Comparison of ENCODE assay signal across 17 cellular contexts in the genomic region with DNA sequence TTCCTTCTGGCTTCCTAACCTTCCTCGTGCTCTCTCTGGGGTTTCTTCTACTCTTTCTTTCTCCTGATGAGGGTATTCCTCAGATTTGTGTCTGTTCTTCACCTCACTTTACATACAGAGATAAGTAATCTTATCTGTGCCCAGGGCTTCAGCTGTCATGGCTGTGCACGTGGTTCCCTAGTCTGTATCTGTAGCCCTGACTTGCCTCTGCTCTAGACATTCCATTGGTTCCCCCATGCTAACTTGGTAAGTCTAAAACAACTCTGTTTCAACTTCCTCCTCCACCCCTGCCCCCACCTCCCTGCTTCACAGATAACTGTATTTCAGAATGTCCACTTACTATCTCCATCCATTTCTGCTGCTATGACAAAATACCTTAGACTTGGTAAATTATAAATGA. TPM values are rescaled to one million over a fixed set of nuclear protein-coding genes. Genes with fewer than 3 reads are reported as not detected.
A peak's percentile ranks its signal among the peaks of the same experiment; 100 is the strongest.
DNase-seq lines count a peak whose midpoint lies in the region; ATAC-seq, FAIRE-seq and TF ChIP-seq lines count a peak whose summit lies in the region.
"Had no signal": no experiment of that assay in that cellular context is flagged by ENCODE, and none has a peak within 500 bp of the region (broad histone marks: within the 10 kb centered on the region; RNA-seq: fewer than 3 reads in every experiment).

No MANE protein-coding gene starts in this region.

- peaks cover 94% of the 10 kb centered on the region for H3K79me2 ChIP-seq in HepG2 (ENCODE audit: insufficient read depth, low read length)

- FAIRE-seq in HepG2 (lab: Jason Lieb, UNC), result no peak
- FAIRE-seq: bronchial epithelial cell, TTC549 had no signal

- 56% methylated on average over 2 of the region's 2 CpGs for WGBS in right lobe of liver (ENCODE audit: insufficient coverage, low coverage, low lambda C conversion rate, missing lambda C conversion rate)
- WGBS in HepG2 (ENCODE audit: low lambda C conversion rate), result 98% methylated on average over 2 of the region's 2 CpGs

- peaks cover 2% of the 10 kb centered on the region; the same call in 1 of the 2 replicates for H4K20me1 ChIP-seq in HepG2 (ENCODE audit: insufficient read depth, low read length)

- no peak overlapping the region for H3K9ac ChIP-seq in HepG2 (ENCODE audit: insufficient read depth, low read depth, low read length)
- H3K9ac ChIP-seq: neural progenitor cell had no signal

- H3K27me3 ChIP-seq in right lobe of liver (no peaks in the 10 kb centered on the region), HepG2 (ENCODE audit: control insufficient read depth in 1 of 2, insufficient read depth in 2 of 2, low read length in 2 of 2) (no peaks in the 10 kb centered on the region), brain microvascular endothelial cell (replicated peaks) (no peaks in the 10 kb centered on the region)
- H3K27me3 ChIP-seq: heart left ventricle, neural progenitor cell had no signal

- no peak for DNase-seq in right lobe of liver
- DNase-seq in HepG2 (ENCODE audit: low spot score), result no peak
- no peak for DNase-seq in T-helper 17 cell
- DNase-seq in brain microvascular endothelial cell, result peak; percentile 24
- no peak for DNase-seq in stimulated activated naive CD8-positive, alpha-beta T cell treated with anti-CD3 and anti-CD28 coated beads, Interleukin-15, amount 100 ng/mL, for 72 hours
- DNase-seq in NCI-H2227 treated with DMSO at 0.1 percent for 48 hours (lab: John Stamatoyannopoulos, UW), result no peak
- no peak for DNase-seq in AG08396 (ENCODE audit: low spot score)
- DNase-seq: activated T-cell treated with anti-CD3 and anti-CD28 coated beads, Interleukin-2, amount 50 U/mL, for 1 hour; C1 segment of cervical spinal cord; HCEC 1CT; heart left ventricle; NCI-H1436; NCI-H510A treated with DMSO at 0.1 percent for 48 hours had no signal

- TF ChIP-seq RAD21 in HepG2 (CRISPR knock-in tag; IDR thresholded peaks at IDR 0.05), result no peak

- in situ Hi-C loops in HepG2 (cut with HindIII; ENCODE audit: extremely low pct_ligation_motif_present, low pct_unique_long_range_greater_than_20kb) (no loop called here), brain microvascular endothelial cell (cut with HindIII; ENCODE audit: low pct_ligation_motif_present, low sequenced_read_pairs) (no loop called here)

- peaks cover 37% of the 10 kb centered on the region for H3K4me1 Mint-ChIP-seq in T-helper 17 cell
- peaks cover 62% of the 10 kb centered on the region for H3K4me1 Mint-ChIP-seq in stimulated activated naive CD8-positive, alpha-beta T cell treated with anti-CD3 and anti-CD28 coated beads, Interleukin-15, amount 100 ng/mL, for 72 hours
- H3K4me1 Mint-ChIP-seq: neural progenitor cell had no signal

- CTCF ChIA-PET in HepG2 (lab: Yijun Ruan, JAX; ENCODE audit: low intra/inter-chr PET ratio, low total read pairs), result no interaction called here

- H3K4me1 ChIP-seq in right lobe of liver, result peaks cover 0 to 29% (median 14%) of the 10 kb centered on the region in 4 donors
- peaks cover 81% of the 10 kb centered on the region for H3K4me1 ChIP-seq in HepG2 (ENCODE audit: insufficient read depth, low read length)
- H3K4me1 ChIP-seq: neural progenitor cell had no signal

- no peaks in the 10 kb centered on the region for H3K9me3 ChIP-seq in right lobe of liver
- no peaks in the 10 kb centered on the region for H3K9me3 ChIP-seq in HepG2 (ENCODE audit: low read length)
- H3K9me3 ChIP-seq in T-helper 17 cell (ENCODE audit: control insufficient read depth, low read length, poor library complexity, severe bottlenecking), result no peaks in the 10 kb centered on the region
- H3K9me3 ChIP-seq: heart left ventricle had no signal

- no peaks in the 10 kb centered on the region for H3K36me3 Mint-ChIP-seq in T-helper 17 cell (ENCODE audit: low read depth)

- TF ChIP-seq CTCF in right lobe of liver (IDR thresholded peaks at IDR 0.05), result no peak
- TF ChIP-seq CTCF in HepG2 (CRISPR knock-in tag; IDR thresholded peaks at IDR 0.05), result no peak
- TF ChIP-seq CTCF in brain microvascular endothelial cell (IDR thresholded peaks at IDR 0.05; ENCODE audit: low read depth, low read length, missing control alignments), result no peak

- H3K36me3 ChIP-seq in right lobe of liver (no peaks in the 10 kb centered on the region), HepG2 (replicated peaks in 1 of 2; ENCODE audit: control insufficient read depth in 1 of 2, insufficient read depth in 2 of 2, low read length in 2 of 2) (peaks cover 0 to 5% of the 10 kb centered on the region in 2 experiments; a peak in 1 of 5 replicates), brain microvascular endothelial cell (replicated peaks) (no peaks in the 10 kb centered on the region)
- H3K36me3 ChIP-seq: heart left ventricle, neural progenitor cell had no signal

- H3K9me3 Mint-ChIP-seq in stimulated activated naive CD8-positive, alpha-beta T cell treated with anti-CD3 and anti-CD28 coated beads, Interleukin-15, amount 100 ng/mL, for 72 hours, result no peaks in the 10 kb centered on the region
- H3K9me3 Mint-ChIP-seq: neural progenitor cell had no signal

- ATAC-seq in right lobe of liver (peak in 3 of 4 donors; percentile 24 to 49 (median 45)), HepG2 (no peak), T-helper 17 cell (no peak), HG03039 (IDR thresholded peaks at IDR 0.05; ENCODE audit: unreplicated experiment) (no peak)
- no peak for ATAC-seq in stimulated activated naive CD8-positive, alpha-beta T cell treated with anti-CD3 and anti-CD28 coated beads, Interleukin-15, amount 100 ng/mL, for 72 hours

- BruUV-seq in HepG2 (replicated peaks; lab: Mats Ljungman, UMichigan), result no TSS peak

- H2AFZ ChIP-seq in HepG2 (ENCODE audit: low read length), result no peak overlapping the region
- H2AFZ ChIP-seq: neural progenitor cell had no signal

- TF ChIP-seq EP300 in HepG2 (IDR thresholded peaks at IDR 0.05; ENCODE audit: low read depth in 2 of 2, low read length in 2 of 2), result no peak
- no peak for TF ChIP-seq EP300 in HepG2 (CRISPR knock-in tag; IDR thresholded peaks at IDR 0.05; ENCODE audit: borderline replicate concordance)

- H3K4me3 Mint-ChIP-seq in T-helper 17 cell, result peak overlapping the region; percentile 83
- H3K4me3 Mint-ChIP-seq in stimulated activated naive CD8-positive, alpha-beta T cell treated with anti-CD3 and anti-CD28 coated beads, Interleukin-15, amount 100 ng/mL, for 72 hours, result peak overlapping the region; percentile 1 to 35
- H3K4me3 Mint-ChIP-seq: neural progenitor cell had no signal

- H3K4me3 ChIP-seq in right lobe of liver (no peak overlapping the region), HepG2 (replicated peaks in 1 of 3; ENCODE audit: insufficient read depth in 1 of 3, low read depth in 2 of 3, low read length in 3 of 3) (no peak overlapping the region), brain microvascular endothelial cell (ENCODE audit: low read depth, low read length) (no peak overlapping the region)
- H3K4me3 ChIP-seq: heart left ventricle, neural progenitor cell had no signal

- no peaks in the 10 kb centered on the region for H3K27me3 Mint-ChIP-seq in T-helper 17 cell
- H3K27me3 Mint-ChIP-seq in stimulated activated naive CD8-positive, alpha-beta T cell treated with anti-CD3 and anti-CD28 coated beads, Interleukin-15, amount 100 ng/mL, for 72 hours, result no peaks in the 10 kb centered on the region

- no peak overlapping the region for H3K27ac ChIP-seq in right lobe of liver
- H3K27ac ChIP-seq in HepG2 (ENCODE audit: extremely low read length, insufficient read depth, low read length), result no peak overlapping the region
- H3K27ac ChIP-seq in brain microvascular endothelial cell, result no peak overlapping the region
- H3K27ac ChIP-seq: neural progenitor cell had no signal

- no peak overlapping the region for H3K4me2 ChIP-seq in HepG2 (ENCODE audit: low read depth, low read length)
- H3K4me2 ChIP-seq: neural progenitor cell had no signal

- intact Hi-C loops in right lobe of liver (cut with DNase I) (loop anchor here in 1 of 2 donors (10.0 kb wide), 1 partner anchor 109 kb away; no protein-coding TSS in a partner anchor), HepG2 (cut with micrococcal nuclease; ENCODE audit: unreplicated experiment) (loop anchor here (1.0 kb wide), 1 partner anchor 10 kb away; no protein-coding TSS in a partner anchor)

- no peak for TF ChIP-seq POLR2A in right lobe of liver (IDR thresholded peaks at IDR 0.05)
- TF ChIP-seq POLR2A in HepG2 (IDR thresholded peaks at IDR 0.05; ENCODE audit: insufficient read depth in 1 of 2, low read depth in 2 of 2, low read length in 2 of 2), result no peak

- POLR2A ChIA-PET in HepG2 (lab: Yijun Ruan, JAX), result interaction anchor here (0.7 to 1.1 kb wide), 2 partner anchors 10 to 34 kb away, joined by 3 to 4 read pairs; no protein-coding TSS in a partner anchor

- peak overlapping the region; percentile 91 for H3K27ac Mint-ChIP-seq in T-helper 17 cell
- H3K27ac Mint-ChIP-seq in stimulated activated naive CD8-positive, alpha-beta T cell treated with anti-CD3 and anti-CD28 coated beads, Interleukin-15, amount 100 ng/mL, for 72 hours, result peak overlapping the region; percentile 14 to 28
- H3K27ac Mint-ChIP-seq: neural progenitor cell had no signal

TF ChIP-seq in HepG2, 621 proteins besides CTCF, POLR2A, EP300 and RAD21 (continues in another document):
- TF ChIP-seq TGIF2 (CRISPR knock-in tag; IDR thresholded peaks at IDR 0.05) (no peak), HMG20A (CRISPR knock-in tag; IDR thresholded peaks at IDR 0.05; ENCODE audit: borderline replicate concordance) (no peak)

RNA-seq across cellular contexts. Expression of gene DIP2B, which starts 10.8 kb away (rescaled TPM):
- total RNA-seq in right lobe of liver (10 to 100 TPM; 11.1 to 24.0 (median 14.8) TPM), HepG2 (2016; rRNA removed; fragmentation: Illumina TruSeq; extraction: Trizol) (35.8 and 52.4 TPM in 2 replicates), T-helper 17 cell (10 to 100 TPM; 22.8 to 31.0 TPM)
- 7.9 and 8.0 TPM in 2 replicates for total RNA-seq in HepG2 (2016; cell fraction: cytosol; rRNA removed; fragmentation: Illumina TruSeq; extraction: Trizol; ENCODE audit: low read depth)
- 36.4 and 48.2 TPM in 2 replicates for total RNA-seq in HepG2 (2016; cell fraction: insoluble cytoplasmic fraction; rRNA removed; fragmentation: Illumina TruSeq; extraction: Trizol)
- total RNA-seq in HepG2 (2016; cell fraction: membrane; rRNA removed; fragmentation: Illumina TruSeq; extraction: Trizol), result 13.9 and 15.2 TPM in 2 replicates
- total RNA-seq in HepG2 (2016; cell fraction: nucleus; rRNA removed; fragmentation: Illumina TruSeq; extraction: Trizol), result 36.6 and 40.2 TPM in 2 replicates
- polyA plus RNA-seq in HepG2 (2011; rRNA removed), result 28.6 and 32.1 TPM in 2 replicates
- 23.1 and 27.1 TPM in 2 replicates for polyA plus RNA-seq in HepG2 (2011; cell fraction: cytosol; rRNA removed)
- 29.8 and 33.8 TPM in 2 replicates for polyA plus RNA-seq in HepG2 (2011; cell fraction: nucleus; rRNA removed)
- polyA plus RNA-seq in HepG2 (2012), result 19.5 and 22.8 TPM in 2 replicates
- 0.80 and 0.85 TPM in 2 replicates for polyA plus RNA-seq in HepG2 (2016; cell fraction: cytosol; fragmentation: Illumina TruSeq; extraction: Trizol; ENCODE audit: low read depth)
- 29.6 and 31.2 TPM in 2 replicates for polyA plus RNA-seq in HepG2 (2016; cell fraction: insoluble cytoplasmic fraction; fragmentation: Illumina TruSeq; extraction: Trizol; ENCODE audit: low read depth)
- 2.8 and 3.7 TPM in 2 replicates for polyA plus RNA-seq in HepG2 (2016; cell fraction: membrane; fragmentation: Illumina TruSeq; extraction: Trizol; ENCODE audit: low read depth)
- polyA plus RNA-seq in HepG2 (2016; cell fraction: nucleus; fragmentation: Illumina TruSeq; extraction: Trizol; ENCODE audit: insufficient read depth, low read depth), result 29.3 and 32.4 TPM in 2 replicates
- 63.8 and 156 TPM in 2 replicates for polyA minus RNA-seq in HepG2 (2011; rRNA and poly(A)+ RNA removed; ENCODE audit: low replicate concordance)
- 51.0 and 54.1 TPM in 2 replicates for polyA minus RNA-seq in HepG2 (2011; cell fraction: cytosol; rRNA and poly(A)+ RNA removed)
- polyA minus RNA-seq in HepG2 (2011; cell fraction: nucleus; rRNA and poly(A)+ RNA removed), result 58.8 and 79.2 TPM in 2 replicates

Comparison
In these comparisons a context has a peak if more than half of its experiments do, and no peak if none do; other contexts are left out.
1. ATAC-seq: peak in right lobe of liver (3 of 4); none in HepG2 (single experiment), T-helper 17 cell (single experiment), stimulated activated naive CD8-positive, alpha-beta T cell treated with anti-CD3 and anti-CD28 coated beads, Interleukin-15, amount 100 ng/mL, for 72 hours (single experiment) and HG03039 (single experiment).